1 cellular context compared by ENCODE assay signal in genomic region chr12:7716391-7716790, GRCh38.
TF ChIP-seq lines count a peak whose summit lies in the region.

No MANE protein-coding gene starts in this region.

TF ChIP-seq in HepG2, 621 proteins besides CTCF, POLR2A, EP300 and RAD21:
- TF ChIP-seq BHLHE40 (IDR thresholded peaks at IDR 0.05; ENCODE audit: low read length) (0 out of 2 replicates have a peak, but pooled peaks have one; percentile 25), ZNF678 (CRISPR knock-in tag; IDR thresholded peaks at IDR 0.05) (no peak), REL (CRISPR knock-in tag; conservative IDR thresholded peaks at IDR 0.05) (no peak), ZNF235 (CRISPR knock-in tag; IDR thresholded peaks at IDR 0.05; ENCODE audit: borderline replicate concordance) (no peak), GLMP (CRISPR knock-in tag; IDR thresholded peaks at IDR 0.05; ENCODE audit: borderline replicate concordance) (no peak), POLR2AphosphoS2 (IDR thresholded peaks at IDR 0.05; ENCODE audit: low read depth, low read length) (no peak), TEAD3 (CRISPR knock-in tag; optimal IDR thresholded peaks at IDR 0.05; ENCODE audit: borderline replicate concordance) (peak; percentile 98), ZBTB40 (IDR thresholded peaks at IDR 0.05) (no peak), ZBTB40 (CRISPR knock-in tag; IDR thresholded peaks at IDR 0.05) (no peak), TFDP1 (CRISPR knock-in tag; IDR thresholded peaks at IDR 0.05; ENCODE audit: borderline replicate concordance) (no peak), ARNT (IDR thresholded peaks at IDR 0.05) (no peak), SP2 (CRISPR knock-in tag; IDR thresholded peaks at IDR 0.05) (no peak), PITX1 (CRISPR knock-in tag; IDR thresholded peaks at IDR 0.05) (no peak), ZMAT5 (CRISPR knock-in tag; IDR thresholded peaks at IDR 0.05; ENCODE audit: borderline replicate concordance, low read depth) (no peak), ELF1 (CRISPR knock-in tag; IDR thresholded peaks at IDR 0.05) (no peak), PBX3 (CRISPR knock-in tag; IDR thresholded peaks at IDR 0.05; ENCODE audit: borderline replicate concordance) (no peak), PRDM10 (CRISPR knock-in tag; IDR thresholded peaks at IDR 0.05; ENCODE audit: low read depth) (no peak), ZNF589 (CRISPR knock-in tag; conservative IDR thresholded peaks at IDR 0.05) (no peak), ZBTB37 (CRISPR knock-in tag; IDR thresholded peaks at IDR 0.05) (no peak), RFXAP (CRISPR knock-in tag; IDR thresholded peaks at IDR 0.05; ENCODE audit: borderline replicate concordance) (no peak), ZNF883 (CRISPR knock-in tag; IDR thresholded peaks at IDR 0.05; ENCODE audit: not compliant biosample characterization) (no peak), ZNF563 (CRISPR knock-in tag; IDR thresholded peaks at IDR 0.05) (no peak), REPIN1 (CRISPR knock-in tag; IDR thresholded peaks at IDR 0.05; ENCODE audit: borderline replicate concordance, low read depth) (no peak), STAG1 (CRISPR knock-in tag; IDR thresholded peaks at IDR 0.05) (peak; percentile 68), ZNF367 (CRISPR knock-in tag; IDR thresholded peaks at IDR 0.05; ENCODE audit: borderline replicate concordance) (no peak), SMC3 (IDR thresholded peaks at IDR 0.05; ENCODE audit: low read length) (peak; percentile 43; the same call in 1 of the 2 replicates), ZNF580 (CRISPR knock-in tag; IDR thresholded peaks at IDR 0.05; ENCODE audit: borderline replicate concordance, low read depth) (no peak), ZNF790 (CRISPR knock-in tag; IDR thresholded peaks at IDR 0.05; ENCODE audit: borderline replicate concordance) (no peak), MXD3 (CRISPR knock-in tag; IDR thresholded peaks at IDR 0.05) (no peak)
